14 cellular contexts compared by ENCODE assay signal in the genomic region with DNA sequence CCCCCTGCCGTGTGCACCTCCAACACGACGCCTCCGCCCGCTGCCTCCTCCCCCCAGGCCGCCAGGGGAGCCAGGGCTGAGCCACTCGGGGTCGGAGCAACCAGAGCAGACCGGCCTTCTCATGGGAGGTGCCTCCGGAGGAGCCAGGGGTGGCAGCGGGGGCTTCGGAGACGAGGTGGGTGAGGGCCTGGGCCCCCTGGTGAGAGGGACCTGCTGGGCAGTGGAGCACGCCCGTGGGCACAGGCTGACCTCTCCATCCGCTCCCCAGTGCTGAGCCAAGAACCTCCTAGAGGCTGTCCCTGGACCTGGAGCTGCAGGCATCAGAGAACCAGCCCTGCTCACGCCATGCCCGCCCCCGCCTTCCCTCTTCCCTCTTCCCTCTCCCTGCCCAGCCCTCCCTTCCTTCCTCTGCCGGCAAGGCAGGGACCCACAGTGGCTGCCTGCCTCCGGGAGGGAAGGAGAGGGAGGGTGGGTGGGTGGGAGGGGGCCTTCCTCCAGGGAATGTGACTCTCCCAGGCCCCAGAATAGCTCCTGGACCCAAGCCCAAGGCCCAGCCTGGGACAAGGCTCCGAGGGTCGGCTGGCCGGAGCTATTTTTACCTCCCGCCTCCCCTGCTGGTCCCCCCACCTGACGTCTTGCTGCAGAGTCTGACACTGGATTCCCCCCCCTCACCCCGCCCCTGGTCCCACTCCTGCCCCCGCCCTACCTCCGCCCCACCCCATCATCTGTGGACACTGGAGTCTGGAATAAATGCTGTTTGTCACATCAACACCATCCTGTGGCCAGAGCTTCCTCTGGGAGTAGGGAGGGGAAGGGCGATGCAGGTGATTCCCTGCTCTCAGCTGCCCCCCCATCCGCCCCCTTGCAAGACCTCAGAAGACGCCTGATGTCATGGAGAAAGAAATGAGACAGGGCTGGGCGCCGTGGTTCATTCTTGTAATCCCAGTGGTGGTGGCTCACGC. TPM values are rescaled to one million over a fixed set of nuclear protein-coding genes. Genes with fewer than 3 reads are reported as not detected.
DNase-seq lines count a peak whose midpoint lies in the region; ATAC-seq and TF ChIP-seq lines count a peak whose summit lies in the region.
"Had no signal": no experiment of that assay in that cellular context is flagged by ENCODE, and none has a peak within 500 bp of the region (broad histone marks: within the 10 kb centered on the region; RNA-seq: fewer than 3 reads in every experiment).

No MANE protein-coding gene starts in this region.

- no peak overlapping the region for H3K9ac ChIP-seq in neuronal stem cell (ENCODE audit: low read depth, low read length, poor library complexity)

- DNase-seq in adrenal gland (peak; percentile 57 to 78 (median 64)), heart left ventricle (peak; percentile 86 to 89 (median 88)), neuronal stem cell (ENCODE audit: low spot score) (no peak), NCI-H1436 treated with DMSO at 0.1 percent for 48 hours (lab: John Stamatoyannopoulos, UW) (no peak), dedifferentiated amniotic fluid mesenchymal stem cell (ENCODE audit: extremely low spot score) (no peak)
- DNase-seq: activated CD4-positive, CD25-positive, alpha-beta regulatory T cell; activated naive CD4-positive, alpha-beta T cell treated with anti-CD3 and anti-CD28 coated beads, Interleukin-2, amount 50 U/mL, for 16 hours; CD8-positive, alpha-beta T cell; hippocampal formation; PC-3; T-cell had no signal

- TF ChIP-seq CTCF in adrenal gland (IDR thresholded peaks at IDR 0.05) = peak in 2 of 6 experiments; percentile 3 to 20
- peak in 1 of 12 donors; percentile 20 for TF ChIP-seq CTCF in heart left ventricle (IDR thresholded peaks at IDR 0.05)

- H2BK15ac ChIP-seq in neuronal stem cell (ENCODE audit: low read length) = no peak overlapping the region

- H2BK120ac ChIP-seq in neuronal stem cell (ENCODE audit: low read depth, low read length) = no peak overlapping the region

- H3K9me3 ChIP-seq in adrenal gland (replicated peaks in 1 of 3) (no peaks in the 10 kb centered on the region), heart left ventricle (no peaks in the 10 kb centered on the region), neuronal stem cell (replicated peaks in 1 of 2; ENCODE audit: control insufficient read depth in 2 of 2, insufficient read depth in 1 of 2, low read depth in 1 of 2, low read length in 2 of 2) (no peaks in the 10 kb centered on the region)

- H4K8ac ChIP-seq in neuronal stem cell (ENCODE audit: low read depth, low read length) = no peak overlapping the region

- no peak overlapping the region for H3K4ac ChIP-seq in neuronal stem cell (ENCODE audit: low read length)

- H3K4me3 ChIP-seq in adrenal gland = no peak overlapping the region
- peak overlapping the region in 7 of 12 donors; percentile 20 to 48 (median 34) for H3K4me3 ChIP-seq in heart left ventricle
- H3K4me3 ChIP-seq in neuronal stem cell (ENCODE audit: low read length in 2 of 2) = no peak overlapping the region

- H3K4me2 ChIP-seq in neuronal stem cell (ENCODE audit: insufficient read depth, low read length, poor library complexity, severe bottlenecking) = no peak overlapping the region

- H2AFZ ChIP-seq in neuronal stem cell (ENCODE audit: low read length) = no peak overlapping the region

- no peak overlapping the region for H2BK5ac ChIP-seq in neuronal stem cell (ENCODE audit: low read length)

- peak overlapping the region in 1 of 5 donors; percentile 75 for H3K27ac ChIP-seq in adrenal gland
- peak overlapping the region; percentile 46 to 95 (median 84) for H3K27ac ChIP-seq in heart left ventricle
- H3K27ac ChIP-seq in neuronal stem cell (replicated peaks; ENCODE audit: low read length) = no peak overlapping the region

- H4K91ac ChIP-seq in neuronal stem cell (ENCODE audit: low read depth, low read length, poor library complexity) = no peak overlapping the region

- ATAC-seq in heart left ventricle (peak; percentile 77 to 90 (median 86)), HG03108 (IDR thresholded peaks at IDR 0.05; ENCODE audit: unreplicated experiment) (no peak), HG03521 (IDR thresholded peaks at IDR 0.05; ENCODE audit: unreplicated experiment) (no peak)
- ATAC-seq: CD8-positive, alpha-beta T cell; PC-3; T-cell had no signal

- TF ChIP-seq POLR2A in adrenal gland (IDR thresholded peaks at IDR 0.05) = no peak
- no peak for TF ChIP-seq POLR2A in heart left ventricle (IDR thresholded peaks at IDR 0.05)

- H3K14ac ChIP-seq in neuronal stem cell (ENCODE audit: low read length) = peak overlapping the region; percentile 89

- H3K27me3 ChIP-seq in adrenal gland (no peaks in the 10 kb centered on the region), heart left ventricle (no peaks in the 10 kb centered on the region), neuronal stem cell (ENCODE audit: control insufficient read depth in 3 of 3, insufficient read depth in 3 of 3, low read depth in 1 of 3, low read length in 3 of 3) (peaks cover 0 to 9% (median 0%) of the 10 kb centered on the region in 3 experiments)

- H3K36me3 ChIP-seq in adrenal gland (replicated peaks in 1 of 2) = no peaks in the 10 kb centered on the region
- peaks cover 0 to 16% (median 0%) of the 10 kb centered on the region in 9 donors for H3K36me3 ChIP-seq in heart left ventricle
- no peaks in the 10 kb centered on the region for H3K36me3 ChIP-seq in neuronal stem cell (replicated peaks in 1 of 2; ENCODE audit: control insufficient read depth in 2 of 2, insufficient read depth in 2 of 2, low read length in 2 of 2)

- H3K79me1 ChIP-seq in neuronal stem cell (ENCODE audit: low read depth, low read length) = no peaks in the 10 kb centered on the region

- no peak overlapping the region for H3K23ac ChIP-seq in neuronal stem cell (ENCODE audit: low read depth, low read length, poor library complexity)

- 6 to 44% (median 23%) methylated on average over 11 to 35 of the region's 35 CpGs for WGBS in adrenal gland, 4 donors
- 11 to 20% (median 13%) methylated on average over 21 to 35 of the region's 35 CpGs for WGBS in heart left ventricle, 4 donors
- no CpG with 5 or more reads among the region's 35 CpGs for WGBS in neuronal stem cell (ENCODE audit: extremely low coverage in 2 of 2, insufficient read length in 2 of 2, insufficient replicate concordance in 1 of 2), 2 donors

- H2AK5ac ChIP-seq in neuronal stem cell (ENCODE audit: low read depth, low read length) = peak overlapping the region; percentile 37

- H3K18ac ChIP-seq in neuronal stem cell (ENCODE audit: low read length) = peak overlapping the region; percentile 64

- H3K4me1 ChIP-seq in adrenal gland (replicated peaks in 1 of 2) (peaks cover 7% of the 10 kb centered on the region in 2 donors), heart left ventricle (peaks cover 0 to 37% (median 19%) of the 10 kb centered on the region in 12 donors), neuronal stem cell (ENCODE audit: control insufficient read depth in 2 of 2, insufficient read depth in 1 of 2, low read depth in 1 of 2, low read length in 2 of 2) (peaks cover 5 to 6% of the 10 kb centered on the region in 2 donors)

- no peak overlapping the region for H2BK12ac ChIP-seq in neuronal stem cell (ENCODE audit: low read length)

- intact Hi-C loops in adrenal gland (cut with DNase I) = no loop called here
- intact Hi-C loops in heart left ventricle (cut with DNase I) = loop anchor here in 1 of 10 donors (1.0 kb wide), 1 partner anchor 23 kb away; no protein-coding TSS in a partner anchor

RNA-seq across cellular contexts. Expression of a gene that starts 12.0 kb away (rescaled TPM):
- total RNA-seq in adrenal gland (10 to 100 TPM; 18.6 to 81.1 (median 44.7) TPM), heart left ventricle (100 to 1,000 TPM in 4 of 9 donors, 10 to 100 TPM in 5; 50.9 to 160 (median 94.3) TPM)
- polyA plus RNA-seq in adrenal gland (10 to 100 TPM in 2 of 3 donors, 1 to 10 TPM in 1; 5.1 to 68.4 (median 55.1) TPM), heart left ventricle (100 to 1,000 TPM in 1 of 2 donors, 10 to 100 TPM in 1; 55.3 to 126 TPM)
- 28.4 TPM for polyA plus RNA-seq in neuronal stem cell (2013, experiment 1 of 2)
- polyA plus RNA-seq in neuronal stem cell (2013, experiment 2 of 2) = 27.8 TPM
- total RNA-seq: CD8-positive, alpha-beta T cell had no signal

RNA-seq across cellular contexts. Expression of a gene that starts 25.2 kb away (rescaled TPM):
- total RNA-seq in adrenal gland = 100 to 1,000 TPM; 120 to 243 (median 138) TPM
- polyA plus RNA-seq in adrenal gland = 100 to 1,000 TPM in 2 of 3 donors, 10 to 100 TPM in 1; 82.7 to 139 (median 124) TPM
- 10 to 100 TPM; 37.0 to 99.6 (median 57.6) TPM for total RNA-seq in heart left ventricle
- 10 to 100 TPM; 40.9 to 96.5 TPM for polyA plus RNA-seq in heart left ventricle
- polyA plus RNA-seq in neuronal stem cell (2013, experiment 1 of 2) = 210 TPM
- 208 TPM for polyA plus RNA-seq in neuronal stem cell (2013, experiment 2 of 2)

RNA-seq across cellular contexts. Expression of a gene that starts 43.2 kb away (rescaled TPM):
- total RNA-seq in adrenal gland (under 1 TPM in 1 of 8 donors, not detected in 7; 0.14 TPM), heart left ventricle (not detected)
- polyA plus RNA-seq in adrenal gland (under 1 TPM in 1 of 3 donors, not detected in 2; 0.13 TPM), heart left ventricle (under 1 TPM in 1 of 2 donors, not detected in 1; 0.04 TPM)
- 0.42 TPM for polyA plus RNA-seq in neuronal stem cell (2013, experiment 1 of 2)
- polyA plus RNA-seq in neuronal stem cell (2013, experiment 2 of 2) = 0.43 TPM
- total RNA-seq: CD8-positive, alpha-beta T cell; NCI-H460 had no signal

Comparison
In these comparisons a context has a peak if more than half of its experiments do, and no peak if none do; other contexts are left out.
1. DNase-seq: peak in adrenal gland (7 of 7) and heart left ventricle (5 of 5); none in neuronal stem cell (single experiment), NCI-H1436 treated with DMSO at 0.1 percent for 48 hours (single experiment) and dedifferentiated amniotic fluid mesenchymal stem cell (single experiment).
2. H3K4me3 ChIP-seq: peak in heart left ventricle (7 of 12); none in adrenal gland (0 of 4) and neuronal stem cell (0 of 2).
3. ATAC-seq: peak in heart left ventricle (4 of 4); none in HG03108 (single experiment) and HG03521 (single experiment).